In the genomic region with DNA sequence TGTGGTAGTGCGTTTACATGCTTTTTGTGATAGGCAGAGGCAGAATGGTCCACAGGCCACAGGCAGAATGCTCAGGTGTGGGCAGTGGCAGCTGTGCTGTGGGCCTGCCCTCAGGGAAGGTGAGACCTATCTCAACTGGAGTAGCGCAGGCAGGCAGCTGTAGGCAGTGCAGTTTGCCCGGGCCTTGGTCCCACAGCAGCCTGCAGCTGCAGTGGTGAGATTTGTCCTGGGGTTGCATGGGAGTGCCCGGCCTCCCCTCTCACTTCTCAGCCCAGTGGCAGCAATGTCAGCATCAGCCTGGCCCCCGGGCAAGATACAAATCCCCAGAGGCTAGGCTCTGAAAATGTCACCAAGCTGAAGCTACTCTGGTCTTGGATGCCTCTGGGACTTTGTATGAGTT, we compare ENCODE assay signal across 15 cellular contexts. TPM values are rescaled to one million over a fixed set of nuclear protein-coding genes. Genes with fewer than 3 reads are reported as not detected.
A peak's percentile ranks its signal among the peaks of the same experiment; 100 is the strongest.
DNase-seq lines count a peak whose midpoint lies in the region; TF ChIP-seq lines count a peak whose summit lies in the region.
"Had no signal": no experiment of that assay in that cellular context is flagged by ENCODE, and none has a peak within 500 bp of the region (broad histone marks: within the 10 kb centered on the region; RNA-seq: fewer than 3 reads in every experiment).

No MANE protein-coding gene starts in this region.

- CTCF ChIA-PET in mammary epithelial cell (lab: Charles Lee; ENCODE audit: low non-redundant PET): no interaction called here

- no peaks in the 10 kb centered on the region for H3K79me2 ChIP-seq in mammary epithelial cell (ENCODE audit: insufficient read depth, low read length)

- BruUV-seq in mammary epithelial cell (replicated peaks; lab: Mats Ljungman, UMichigan): no TSS peak

- intact Hi-C loops in mammary epithelial cell (cut with micrococcal nuclease): no loop called here
- intact Hi-C loops in breast epithelium (cut with DNase I; ENCODE audit: low total_unique reads): no loop called here
- intact Hi-C loops in dorsolateral prefrontal cortex (cut with DNase I): no loop called here

- H3K36me3 ChIP-seq in mammary epithelial cell (ENCODE audit: insufficient read depth, low read length) (no peaks in the 10 kb centered on the region), breast epithelium (no peaks in the 10 kb centered on the region), WERI-Rb-1 (no peaks in the 10 kb centered on the region)

- H3K4me2 ChIP-seq in mammary epithelial cell (ENCODE audit: insufficient read depth, low read depth, low read length): no peak overlapping the region

- no peak overlapping the region for H3K4me3 ChIP-seq in mammary epithelial cell (replicated peaks in 1 of 3; ENCODE audit: insufficient read depth in 1 of 3, low read depth in 2 of 3, low read length in 3 of 3)
- H3K4me3 ChIP-seq in breast epithelium: no peak overlapping the region
- H3K4me3 ChIP-seq in dorsolateral prefrontal cortex: no peak overlapping the region
- H3K4me3 ChIP-seq in WERI-Rb-1 (ENCODE audit: low read depth, low read length): no peak overlapping the region
- H3K4me3 ChIP-seq: GM23248 had no signal

- H2AFZ ChIP-seq in mammary epithelial cell (ENCODE audit: low read depth, low read length): peak overlapping the region; percentile 64
- H2AFZ ChIP-seq: GM23248 had no signal

- in situ Hi-C loops in mammary epithelial cell (cut with MboI; ENCODE audit: low sequenced_read_pairs in 2 of 2): loop anchor here in 1 of 2 donors (25.0 kb wide), 1 partner anchor 360 kb away; a partner anchor contains a TSS

- TF ChIP-seq CTCF in mammary epithelial cell (conservative IDR thresholded peaks at IDR 0.05 in 1 of 2, IDR thresholded peaks at IDR 0.05 in 1 of 2; ENCODE audit: extremely low read depth in 1 of 2, insufficient read depth in 1 of 2, low read depth in 1 of 2, low read length in 2 of 2) (no peak), breast epithelium (IDR thresholded peaks at IDR 0.05) (no peak), dorsolateral prefrontal cortex (IDR thresholded peaks at IDR 0.05 in 54 of 56, conservative IDR thresholded peaks at IDR 0.05 in 2 of 56; ENCODE audit: low read depth in 1 of 56, partially characterized antibody in 56 of 56) (no peak), WERI-Rb-1 (IDR thresholded peaks at IDR 0.05; ENCODE audit: low read depth, low read length) (no peak)

- WGBS in mammary epithelial cell (ENCODE audit: low coverage, missing lambda C conversion rate): 44% methylated on average over 3 of the region's 5 CpGs

- H3K27ac ChIP-seq in mammary epithelial cell (ENCODE audit: insufficient read depth, low read depth, low read length) (no peak overlapping the region), breast epithelium (no peak overlapping the region), angular gyrus (ENCODE audit: low read depth, low read length) (peak overlapping the region; percentile 56), dorsolateral prefrontal cortex (peak overlapping the region in 39 of 59 donors; percentile 2 to 83 (median 56)), temporal lobe (ENCODE audit: low read depth, low read length) (peak overlapping the region; percentile 63), WERI-Rb-1 (no peak overlapping the region)
- H3K27ac ChIP-seq: GM23248 had no signal

- DNase-seq in mammary epithelial cell: no peak
- DNase-seq in breast epithelium (ENCODE audit: low spot score in 2 of 2): no peak
- DNase-seq in dorsolateral prefrontal cortex: no peak
- DNase-seq in NOMO-1 treated with dmso at 0.1 percent for 144 hours (lab: John Stamatoyannopoulos, UW; ENCODE audit: unreplicated experiment): no peak
- no peak for DNase-seq in WERI-Rb-1
- DNase-seq: 8988T; AML-193; C1 segment of cervical spinal cord; Calu3; CD4-positive, alpha-beta T cell; DMS 273 treated with DMSO at 0.1 percent for 48 hours; GM23248; H7 had no signal

- H3K9ac ChIP-seq in mammary epithelial cell (ENCODE audit: insufficient read depth, low read length): no peak overlapping the region
- H3K9ac ChIP-seq: GM23248 had no signal

- H3K4me1 ChIP-seq in mammary epithelial cell (ENCODE audit: insufficient read depth, low read length) (no peaks in the 10 kb centered on the region), breast epithelium (no peaks in the 10 kb centered on the region)

- no peaks in the 10 kb centered on the region for H4K20me1 ChIP-seq in mammary epithelial cell (ENCODE audit: insufficient read depth, low read length)

- H3K9me3 ChIP-seq in mammary epithelial cell (replicated peaks; ENCODE audit: insufficient read depth, low read length): no peaks in the 10 kb centered on the region
- H3K9me3 ChIP-seq in breast epithelium: no peaks in the 10 kb centered on the region
- no peaks in the 10 kb centered on the region for H3K9me3 ChIP-seq in WERI-Rb-1 (ENCODE audit: severe bottlenecking)

- H3K27me3 ChIP-seq in mammary epithelial cell (ENCODE audit: insufficient read depth, low read length) (no peaks in the 10 kb centered on the region), breast epithelium (no peaks in the 10 kb centered on the region), dorsolateral prefrontal cortex (no peaks in the 10 kb centered on the region), WERI-Rb-1 (ENCODE audit: insufficient read depth, low read depth, severe bottlenecking) (peaks cover 4% of the 10 kb centered on the region)

- dilution Hi-C loops in mammary epithelial cell (cut with HindIII; ENCODE audit: low sequenced_read_pairs): no loop called here

- no peak for TF ChIP-seq POLR2A in breast epithelium (IDR thresholded peaks at IDR 0.05)

RNA-seq across cellular contexts. Expression of a gene that starts 6.1 kb away (rescaled TPM):
- total RNA-seq in mammary epithelial cell (10 to 100 TPM; 18.7 to 28.8 TPM), breast epithelium (10 to 100 TPM; 34.7 to 46.0 (median 36.2) TPM), dorsolateral prefrontal cortex (10 to 100 TPM; 20.6 to 52.2 (median 37.6) TPM), temporal lobe (31.0 TPM)
- 3.6 TPM for polyA plus RNA-seq in mammary epithelial cell
- 7.3 TPM for polyA minus RNA-seq in mammary epithelial cell

RNA-seq across cellular contexts. Expression of a gene that starts 14.3 kb away (rescaled TPM):
- 10 to 100 TPM; 33.0 to 34.0 TPM for total RNA-seq in mammary epithelial cell
- 19.2 TPM for polyA plus RNA-seq in mammary epithelial cell
- polyA minus RNA-seq in mammary epithelial cell: 10.3 TPM
- 10 to 100 TPM; 53.1 to 75.8 (median 54.7) TPM for total RNA-seq in breast epithelium
- 10 to 100 TPM; 24.7 to 50.8 (median 35.4) TPM for total RNA-seq in dorsolateral prefrontal cortex
- total RNA-seq in temporal lobe: 19.7 TPM

Comparison
In these comparisons a context has a peak if more than half of its experiments do, and no peak if none do; other contexts are left out.
1. H3K27ac ChIP-seq: peak in angular gyrus (single experiment), dorsolateral prefrontal cortex (39 of 59) and temporal lobe (single experiment); none in mammary epithelial cell (single experiment), breast epithelium (0 of 2) and WERI-Rb-1 (single experiment).